Comparison of ENCODE assay signal across 26 cellular contexts in genomic region chr16:88853336-88853941, GRCh38. TPM values are rescaled to one million over a fixed set of nuclear protein-coding genes. Genes with fewer than 3 reads are reported as not detected.
A peak's percentile ranks its signal among the peaks of the same experiment; 100 is the strongest.
DNase-seq lines count a peak whose midpoint lies in the region; ATAC-seq and TF ChIP-seq lines count a peak whose summit lies in the region.
"Had no signal": no experiment of that assay in that cellular context is flagged by ENCODE, and none has a peak within 500 bp of the region (broad histone marks: within the 10 kb centered on the region; RNA-seq: fewer than 3 reads in every experiment).

No MANE protein-coding gene starts in this region.

- no peaks in the 10 kb centered on the region for H3K27me3 ChIP-seq in upper lobe of left lung
- H3K27me3 ChIP-seq: adrenal gland, body of pancreas, left lung, tibial artery had no signal

- CTCF ChIA-PET in RWPE1 (lab: Yijun Ruan, JAX) (interaction anchor here (0.8 kb wide), 1 partner anchor 68 kb away, joined by 3 read pairs; the partner anchor contains the start of gene PIEZO1), OCI-LY7 (lab: Charles Lee; ENCODE audit: unreplicated experiment) (interaction anchor here (0.6 kb wide), 1 partner anchor 60 kb away, joined by 5 read pairs; no protein-coding TSS in a partner anchor)

- H3K27ac ChIP-seq in RWPE1: peak overlapping the region; percentile 74
- H3K27ac ChIP-seq in upper lobe of left lung: peak overlapping the region in 2 of 4 donors; percentile 34 to 35
- no peak overlapping the region for H3K27ac ChIP-seq in OCI-LY7 (ENCODE audit: low read depth, low read length, poor library complexity, severe bottlenecking)
- H3K27ac ChIP-seq: adrenal gland, body of pancreas, KMS-11, tibial artery had no signal

- no peak overlapping the region for H3K4me2 ChIP-seq in OCI-LY7 (ENCODE audit: low read length)
- H3K4me2 ChIP-seq: KMS-11 had no signal

- H4K20me1 ChIP-seq in OCI-LY7 (ENCODE audit: insufficient read depth, low read length): 0 out of 2 replicates have a peak, but pooled peaks cover 4% of the 10 kb centered on the region

- POLR2A ChIA-PET in RWPE1 (lab: Yijun Ruan, JAX; ENCODE audit: low non-redundant PET) (no interaction called here), OCI-LY7 (lab: Charles Lee) (interaction anchor here (0.7 to 1.1 kb wide), 2 partner anchors 301 to 1626 kb away, joined by 3 to 15 read pairs; no protein-coding TSS in a partner anchor)

- H2AFZ ChIP-seq in OCI-LY7 (ENCODE audit: low read length): no peak overlapping the region

- H3K9me2 ChIP-seq in OCI-LY7 (ENCODE audit: insufficient read depth, low read length): no peaks in the 10 kb centered on the region

- H3K9me3 ChIP-seq in upper lobe of left lung (no peaks in the 10 kb centered on the region), OCI-LY7 (ENCODE audit: low read length) (no peaks in the 10 kb centered on the region)
- H3K9me3 ChIP-seq: adrenal gland, body of pancreas, left lung, mucosa of descending colon, tibial artery had no signal

- peaks cover 0 to 14% (median 12%) of the 10 kb centered on the region in 4 donors for H3K36me3 ChIP-seq in upper lobe of left lung
- no peaks in the 10 kb centered on the region for H3K36me3 ChIP-seq in OCI-LY7 (ENCODE audit: insufficient read depth, low read length)

- H3K79me2 ChIP-seq in OCI-LY7 (ENCODE audit: insufficient read depth, low read depth, low read length): no peaks in the 10 kb centered on the region; the same call in 1 of the 2 replicates

- no TSS peak for BruUV-seq in OCI-LY7 (replicated peaks; lab: Mats Ljungman, UMichigan)

- H3K4me3 ChIP-seq in upper lobe of left lung (no peak overlapping the region), OCI-LY7 (ENCODE audit: low read depth, low read length, poor library complexity, severe bottlenecking) (no peak overlapping the region)
- H3K4me3 ChIP-seq: adrenal gland, body of pancreas, left lung, mucosa of descending colon, tibial artery had no signal

- TF ChIP-seq EP300 in upper lobe of left lung (IDR thresholded peaks at IDR 0.05): no peak

- intact Hi-C loops in OCI-LY7 (cut with micrococcal nuclease; ENCODE audit: unreplicated experiment): no loop called here

- H3K4me1 ChIP-seq in upper lobe of left lung: peaks cover 26 to 44% (median 39%) of the 10 kb centered on the region in 4 donors
- peaks cover 25% of the 10 kb centered on the region for H3K4me1 ChIP-seq in OCI-LY7 (ENCODE audit: insufficient read depth, low read length, poor library complexity, severe bottlenecking)

- ATAC-seq in upper lobe of left lung (ENCODE audit: low FRiP score in 2 of 2): no peak
- ATAC-seq: body of pancreas; left lung; mucosa of descending colon; natural killer cell treated with Interleukin-12 subunit alpha and Interleukin-12 subunit beta and Interleukin-15 and Interleukin-18, amount 100 ng/mL, for 72 hours; SK-N-SH treated with all-trans-retinoic acid at 6 μM for 48 hours had no signal

- WGBS in upper lobe of left lung, 2 donors: 71 to 76% methylated on average over 9 to 17 of the region's 17 CpGs

- TF ChIP-seq CTCF in RWPE1 (conservative IDR thresholded peaks at IDR 0.05; ENCODE audit: low read depth) (no peak), upper lobe of left lung (IDR thresholded peaks at IDR 0.05) (no peak), OCI-LY7 (conservative IDR thresholded peaks at IDR 0.05; ENCODE audit: low read length) (no peak)

- DNase-seq in EH (ENCODE audit: low read depth) (peak; percentile 10), RWPE1 (ENCODE audit: low spot score) (no peak), hepatic stellate cell (ENCODE audit: low spot score) (peak; percentile 45), upper lobe of left lung (peak; percentile 57 to 63), OCI-LY7 (ENCODE audit: low spot score) (no peak), NOMO-1 treated with DMSO at 0.1 percent for 48 hours (lab: John Stamatoyannopoulos, UW; ENCODE audit: unreplicated experiment) (no peak), AG08396 (ENCODE audit: low spot score) (no peak)
- DNase-seq: activated CD4-positive, alpha-beta T cell treated with anti-CD3 and anti-CD28 coated beads, Interleukin-2, amount 10 ng/mL, durations not matched to agents 7 days and 5 days; activated naive CD4-positive, alpha-beta T cell treated with Interleukin-2 at 50 U/mL for 16 hours; body of pancreas; cerebellar nuclear complex; DMS53; HCEC 1CT; MM.1S; NCI-H446 treated with DMSO at 0.1 percent for 48 hours; small intestine; stimulated activated CD4-positive, alpha-beta T cell treated with anti-CD3 and anti-CD28 coated beads, Interleukin-2, amount 100 ng/mL, for 24 hours had no signal

- no peak for TF ChIP-seq POLR2A in upper lobe of left lung (IDR thresholded peaks at IDR 0.05)

RNA-seq across cellular contexts. Expression of gene GALNS, which starts 3.3 kb away (rescaled TPM):
- 100 to 1,000 TPM in 1 of 6 donors, 10 to 100 TPM in 5; 24.8 to 140 (median 45.6) TPM for total RNA-seq in upper lobe of left lung
- 17.2 and 18.5 TPM in 2 replicates for total RNA-seq in OCI-LY7 (2014; rRNA removed; shearing (Covaris generic))
- total RNA-seq in OCI-LY7 (2022): 44.7 and 49.0 TPM in 2 replicates

RNA-seq across cellular contexts. Expression of gene TRAPPC2L, which starts 3.5 kb away (rescaled TPM):
- total RNA-seq in upper lobe of left lung (10 to 100 TPM; 10.9 to 62.5 (median 32.4) TPM), OCI-LY7 (2022) (34.2 and 44.9 TPM in 2 replicates)
- 27.3 and 27.6 TPM in 2 replicates for total RNA-seq in OCI-LY7 (2014; rRNA removed; shearing (Covaris generic))

RNA-seq across cellular contexts. Expression of gene PABPN1L, which starts 13.0 kb away (rescaled TPM):
- total RNA-seq in upper lobe of left lung (under 1 TPM in 1 of 6 donors, not detected in 5; 0.20 TPM), OCI-LY7 (2022) (0.38 TPM in 1 of 2 replicates, not detected in the other)
- not detected in 2 replicates for total RNA-seq in OCI-LY7 (2014; rRNA removed; shearing (Covaris generic))
- total RNA-seq: activated CD4-positive, alpha-beta T cell treated with anti-CD3 and anti-CD28 coated beads, Interleukin-2, amount 10 ng/mL, durations not matched to agents 7 days and 5 days; body of pancreas; glomerular endothelial cell; left lung; mucosa of descending colon; natural killer cell treated with Interleukin-12 subunit alpha and Interleukin-12 subunit beta and Interleukin-15 and Interleukin-18, amount 100 ng/mL, for 72 hours; osteocyte had no signal

RNA-seq across cellular contexts. Expression of gene APRT, which starts 41.7 kb away (rescaled TPM):
- total RNA-seq in upper lobe of left lung (100 to 1,000 TPM in 4 of 6 donors, 10 to 100 TPM in 2; 76.5 to 147 (median 124) TPM), OCI-LY7 (2022) (118 and 151 TPM in 2 replicates)
- total RNA-seq in OCI-LY7 (2014; rRNA removed; shearing (Covaris generic)): 168 and 216 TPM in 2 replicates

RNA-seq across cellular contexts. Expression of gene CDT1, which starts 49.9 kb away (rescaled TPM):
- total RNA-seq in upper lobe of left lung: 1 to 10 TPM in 5 of 6 donors, not detected in 1; 2.3 to 4.7 (median 3.5) TPM
- 82.7 and 90.2 TPM in 2 replicates for total RNA-seq in OCI-LY7 (2014; rRNA removed; shearing (Covaris generic))
- total RNA-seq in OCI-LY7 (2022): 108 and 150 TPM in 2 replicates

Comparison
In these comparisons a context has a peak if more than half of its experiments do, and no peak if none do; other contexts are left out.
1. DNase-seq: peak in EH (single experiment), hepatic stellate cell (single experiment) and upper lobe of left lung (2 of 2); none in RWPE1 (single experiment), OCI-LY7 (single experiment), NOMO-1 treated with DMSO at 0.1 percent for 48 hours (single experiment) and AG08396 (single experiment).